ENCODE assay signal across 1 cellular context in genomic region chr7:156074982-156075615, GRCh38.
A peak's percentile ranks its signal among the peaks of the same experiment; 100 is the strongest.
TF ChIP-seq lines count a peak whose summit lies in the region.

No MANE protein-coding gene starts in this region.

TF ChIP-seq in K562, 482 proteins besides CTCF, POLR2A, EP300 and RAD21 (continued from another document):
- no peak for TF ChIP-seq DEAF1 (CRISPR knock-in tag; IDR thresholded peaks at IDR 0.05)
- TF ChIP-seq EHMT2 (IDR thresholded peaks at IDR 0.05) = peak; percentile 62; the same call in 1 of the 2 replicates
- TF ChIP-seq ILK (tag; IDR thresholded peaks at IDR 0.05; ENCODE audit: borderline replicate concordance, low read depth) = no peak
- TF ChIP-seq SMARCB1 (IDR thresholded peaks at IDR 0.05; ENCODE audit: insufficient read length, low read depth) = no peak
- no peak for TF ChIP-seq SLC30A9 (CRISPR knock-in tag; IDR thresholded peaks at IDR 0.05)
- no peak for TF ChIP-seq TBL1XR1 (IDR thresholded peaks at IDR 0.05; ENCODE audit: low read length in 2 of 2)
- TF ChIP-seq ZNF444 (CRISPR knock-in tag; IDR thresholded peaks at IDR 0.05) = no peak
- peak; percentile 26; the same call in 1 of the 2 replicates for TF ChIP-seq ZBTB7A (IDR thresholded peaks at IDR 0.05; ENCODE audit: borderline replicate concordance, control insufficient read depth, low read depth, low read length)
- no peak for TF ChIP-seq PBX2 (CRISPR knock-in tag; IDR thresholded peaks at IDR 0.05; ENCODE audit: low read depth)
- no peak for TF ChIP-seq PBX2 (tag; conservative IDR thresholded peaks at IDR 0.05; ENCODE audit: low read depth)
- TF ChIP-seq TARDBP (IDR thresholded peaks at IDR 0.05) = no peak
- peak; percentile 64; the same call in 1 of the 2 replicates for TF ChIP-seq DIDO1 (tag; IDR thresholded peaks at IDR 0.05; ENCODE audit: low read depth)
- no peak; the same call in 1 of the 2 replicates for TF ChIP-seq ETV1 (tag; conservative IDR thresholded peaks at IDR 0.05; ENCODE audit: low read depth)
- no peak for TF ChIP-seq HMBOX1 (IDR thresholded peaks at IDR 0.05)
- TF ChIP-seq HNRNPUL1 (IDR thresholded peaks at IDR 0.05; ENCODE audit: low read length) = no peak
- no peak for TF ChIP-seq MAFF (IDR thresholded peaks at IDR 0.05; ENCODE audit: low read length)
- no peak for TF ChIP-seq ZNF551 (CRISPR knock-in tag; IDR thresholded peaks at IDR 0.05)
- TF ChIP-seq SMARCE1 (IDR thresholded peaks at IDR 0.05) = no peak
- no peak for TF ChIP-seq IRF1 (CRISPR knock-in tag; IDR thresholded peaks at IDR 0.05; ENCODE audit: borderline replicate concordance)
- 0 out of 3 replicates have a peak, but pooled peaks of 1 of the 2 experiments have one; percentile 49 for TF ChIP-seq CBX3 (IDR thresholded peaks at IDR 0.05; ENCODE audit: borderline replicate concordance in 1 of 2, low read length in 2 of 2)
- no peak for TF ChIP-seq ZNF239 (CRISPR knock-in tag; IDR thresholded peaks at IDR 0.05)
- TF ChIP-seq U2AF2 (optimal IDR thresholded peaks at IDR 0.05; ENCODE audit: low read depth, low read length) = no peak
- no peak for TF ChIP-seq ZNF3 (CRISPR knock-in tag; IDR thresholded peaks at IDR 0.05)
- TF ChIP-seq PRPF4 (IDR thresholded peaks at IDR 0.05; ENCODE audit: insufficient read depth, low read depth, low read length, poor library complexity, severe bottlenecking) = no peak
- TF ChIP-seq TRIM25 (IDR thresholded peaks at IDR 0.05; ENCODE audit: borderline replicate concordance) = no peak
- TF ChIP-seq CLOCK (CRISPR knock-in tag; IDR thresholded peaks at IDR 0.05; ENCODE audit: borderline replicate concordance) = no peak
- TF ChIP-seq MTF1 (CRISPR knock-in tag; IDR thresholded peaks at IDR 0.05; ENCODE audit: borderline replicate concordance) = no peak
- TF ChIP-seq ZFP30 (CRISPR knock-in tag; IDR thresholded peaks at IDR 0.05; ENCODE audit: borderline replicate concordance) = no peak
- TF ChIP-seq MED1 (CRISPR knock-in tag; IDR thresholded peaks at IDR 0.05; ENCODE audit: borderline replicate concordance) = no peak
- TF ChIP-seq ZNF699 (CRISPR knock-in tag; IDR thresholded peaks at IDR 0.05; ENCODE audit: insufficient replicate concordance) = no peak
- TF ChIP-seq MEF2D (tag; conservative IDR thresholded peaks at IDR 0.05; ENCODE audit: low read depth) = no peak
- peak in 1 of 2 experiments; percentile 8; a peak in 1 of 4 replicates for TF ChIP-seq NRF1 (conservative IDR thresholded peaks at IDR 0.05 in 1 of 2, IDR thresholded peaks at IDR 0.05 in 1 of 2)
- no peak for TF ChIP-seq ARID1B (IDR thresholded peaks at IDR 0.05)
- no peak for TF ChIP-seq ZNF512 (tag; IDR thresholded peaks at IDR 0.05)
- no peak for TF ChIP-seq KLF1 (tag; IDR thresholded peaks at IDR 0.05)
- peak; percentile 24; the same call in 1 of the 2 replicates for TF ChIP-seq CTBP1 (IDR thresholded peaks at IDR 0.05; ENCODE audit: borderline replicate concordance)
- no peak for TF ChIP-seq FUS (optimal IDR thresholded peaks at IDR 0.05; ENCODE audit: low read depth, low read length)
- TF ChIP-seq POU5F1 (IDR thresholded peaks at IDR 0.05; ENCODE audit: borderline replicate concordance, low read depth, low read length, partially characterized antibody) = no peak
- no peak for TF ChIP-seq ZKSCAN1 (IDR thresholded peaks at IDR 0.05; ENCODE audit: low read depth, low read length)
- TF ChIP-seq HDAC2 (IDR thresholded peaks at IDR 0.05) = no peak
- TF ChIP-seq CXXC5 (CRISPR knock-in tag; IDR thresholded peaks at IDR 0.05) = peak; percentile 32
- TF ChIP-seq ZNF449 (CRISPR knock-in tag; IDR thresholded peaks at IDR 0.05) = no peak
- no peak for TF ChIP-seq MEF2A (IDR thresholded peaks at IDR 0.05; ENCODE audit: control insufficient read depth, low read depth, low read length)
- TF ChIP-seq HES1 (IDR thresholded peaks at IDR 0.05; ENCODE audit: low read depth) = no peak
- TF ChIP-seq GATAD2B (IDR thresholded peaks at IDR 0.05; ENCODE audit: borderline replicate concordance) = no peak
- no peak for TF ChIP-seq CSDE1 (IDR thresholded peaks at IDR 0.05)
- TF ChIP-seq SMARCC2 (IDR thresholded peaks at IDR 0.05; ENCODE audit: low read depth) = no peak
- TF ChIP-seq ERF (CRISPR knock-in tag; IDR thresholded peaks at IDR 0.05) = no peak
- TF ChIP-seq NFATC3 (IDR thresholded peaks at IDR 0.05) = no peak
- no peak for TF ChIP-seq BRCA1 (IDR thresholded peaks at IDR 0.05)
- TF ChIP-seq BRCA1 (CRISPR knock-in tag; IDR thresholded peaks at IDR 0.05) = no peak
- peak in 1 of 2 experiments; percentile 31; a peak in 1 of 4 replicates for TF ChIP-seq KDM4B (IDR thresholded peaks at IDR 0.05; ENCODE audit: borderline replicate concordance in 2 of 2, low read depth in 1 of 2)
- no peak for TF ChIP-seq EGR1 (conservative IDR thresholded peaks at IDR 0.05)
- TF ChIP-seq ZNF316 (IDR thresholded peaks at IDR 0.05) = no peak
- TF ChIP-seq NCOR1 (IDR thresholded peaks at IDR 0.05) = no peak
- no peak for TF ChIP-seq ZNF384 (IDR thresholded peaks at IDR 0.05; ENCODE audit: low read depth, low read length)
- TF ChIP-seq IFI16 (CRISPR knock-in tag; IDR thresholded peaks at IDR 0.05) = no peak
